Comparison of ENCODE assay signal across 8 cellular contexts in genomic region chr19:18340237-18340989, GRCh38. TPM values are rescaled to one million over a fixed set of nuclear protein-coding genes. Genes with fewer than 3 reads are reported as not detected.
DNase-seq lines count a peak whose midpoint lies in the region; ATAC-seq and TF ChIP-seq lines count a peak whose summit lies in the region.

PGPEP1 (plus strand) TSS chr19:18340598; CDS start chr19:18340682, 84 bp downstream.

- no peak for TF ChIP-seq EP300 in Ishikawa (IDR thresholded peaks at IDR 0.05; ENCODE audit: borderline replicate concordance)

- DNase-seq in SIG-M5 treated with dmso at 0.1 percent for 504 hours (lab: John Stamatoyannopoulos, UW; ENCODE audit: unreplicated experiment) (peak; percentile 25), SIG-M5 (lab: John Stamatoyannopoulos, UW) (no peak), ascending aorta (ENCODE audit: low spot score in 2 of 2) (peak; percentile 17 to 75), hepatic stellate cell (ENCODE audit: low spot score) (peak; percentile 79), putamen (ENCODE audit: low spot score) (peak; percentile 68)

- H3K27ac ChIP-seq in ascending aorta = peak within 1 kb of the TSS; percentile 82 to 96

- peaks cover 6 to 12% of the 10 kb centered on the region in 2 donors for H3K4me1 ChIP-seq in ascending aorta

- ATAC-seq in HG02884 (IDR thresholded peaks at IDR 0.05; ENCODE audit: unreplicated experiment) = no peak

- peak within 1 kb of the TSS; percentile 88 to 95 for H3K4me3 ChIP-seq in ascending aorta

- TF ChIP-seq RAD21 in Ishikawa (IDR thresholded peaks at IDR 0.05; ENCODE audit: low read depth) = no peak

- TF ChIP-seq CTCF in ascending aorta (IDR thresholded peaks at IDR 0.05) = no peak

- intact Hi-C loops in T-helper 2 cell treated with Interferon-gamma antibody and Interleukin-4, amounts not matched to agents 100 ng/mL and 5 ng/mL, for 36 hours (cut with micrococcal nuclease) = loop anchor here (5.0 kb wide), 1 partner anchor 72 kb away; no protein-coding TSS in a partner anchor
- intact Hi-C loops in ascending aorta (cut with DNase I) = no loop called here

- H3K9me3 ChIP-seq in ascending aorta = no peaks in the 10 kb centered on the region

- H3K36me3 ChIP-seq in ascending aorta = no peaks in the 10 kb centered on the region

- no peaks in the 10 kb centered on the region for H3K27me3 ChIP-seq in ascending aorta

TF ChIP-seq in Ishikawa, 13 proteins besides CTCF, POLR2A, EP300 and RAD21:
- TF ChIP-seq FOXM1 (IDR thresholded peaks at IDR 0.05; ENCODE audit: borderline replicate concordance, low read depth) (no peak), CEBPB (IDR thresholded peaks at IDR 0.05) (no peak), TAF1 (IDR thresholded peaks at IDR 0.05; ENCODE audit: low read depth) (no peak), TEAD4 (IDR thresholded peaks at IDR 0.05) (0 out of 2 replicates have a peak, but pooled peaks have one; percentile 19), REST (IDR thresholded peaks at IDR 0.05; ENCODE audit: low read depth) (no peak), TCF12 (IDR thresholded peaks at IDR 0.05; ENCODE audit: low read depth) (no peak), ZBTB7A (IDR thresholded peaks at IDR 0.05; ENCODE audit: low read depth) (peak; percentile 95; the same call in 1 of the 2 replicates), MAX (IDR thresholded peaks at IDR 0.05) (peak; percentile 52)
TF ChIP-seq in Ishikawa: peak in this region for 3.

RNA-seq across cellular contexts. Expression of gene PGPEP1, which starts in this region (rescaled TPM):
- total RNA-seq in T-helper 2 cell treated with Interferon-gamma antibody and Interleukin-4, amounts not matched to agents 100 ng/mL and 5 ng/mL, for 36 hours = 26.4 and 30.2 TPM in 2 replicates
- total RNA-seq in ascending aorta = 14.8 TPM
